Comparison of ENCODE assay signal across 28 cellular contexts in the genomic region with DNA sequence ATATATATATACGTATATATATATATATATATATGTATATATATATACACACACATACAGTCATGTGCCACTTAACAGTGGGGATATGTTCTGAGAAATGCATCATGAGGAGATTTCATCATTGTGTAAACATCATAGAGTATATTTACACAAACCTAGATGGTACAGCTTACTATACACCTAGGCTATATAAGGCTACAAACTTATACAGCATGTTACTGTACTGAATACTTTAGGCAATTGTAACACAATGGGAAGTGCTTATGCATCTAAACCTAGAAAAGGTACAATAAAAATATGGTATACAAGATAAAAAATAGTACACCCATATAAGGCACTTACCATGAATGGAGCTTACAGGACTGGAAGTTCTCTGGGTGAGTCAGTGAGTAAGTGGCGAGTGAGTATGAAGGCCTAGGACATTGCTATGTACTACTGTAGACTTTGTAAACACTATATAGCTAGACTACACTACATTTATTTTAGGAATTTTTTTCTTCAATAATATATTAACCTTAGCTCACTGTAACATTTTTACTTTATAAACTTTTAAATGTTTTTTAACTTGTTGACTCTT. TPM values are rescaled to one million over a fixed set of nuclear protein-coding genes. Genes with fewer than 3 reads are reported as not detected.
"Had no signal": no experiment of that assay in that cellular context is flagged by ENCODE, and none has a peak within 500 bp of the region (broad histone marks: within the 10 kb centered on the region; RNA-seq: fewer than 3 reads in every experiment).

No MANE protein-coding gene starts in this region.

- H3K4me3 Mint-ChIP-seq: activated CD4-positive, alpha-beta memory T cell treated with anti-CD3 and anti-CD28 coated beads, Interleukin-2, amount 10 ng/mL, durations not matched to agents 7 days and 5 days; activated CD4-positive, alpha-beta T cell treated with anti-CD3 and anti-CD28 coated beads, Interleukin-2, amount 10 ng/mL, durations not matched to agents 7 days and 5 days; activated naive CD4-positive, alpha-beta T cell treated with anti-CD3 and anti-CD28 coated beads, Interleukin-2, amount 10 ng/mL, durations not matched to agents 7 days and 5 days; activated naive CD8-positive, alpha-beta T cell treated with anti-CD3 and anti-CD28 coated beads, Interleukin-2, amount 10 ng/mL, durations not matched to agents 7 days and 5 days; activated T-cell treated with anti-CD3 and anti-CD28 coated beads, Interleukin-2, amount 50 U/mL, for 24 hours; central memory CD8-positive, alpha-beta T cell; memory B cell; nephron; stimulated activated naive CD8-positive, alpha-beta T cell treated with anti-CD3 and anti-CD28 coated beads, Interleukin-15, Interleukin-2, amounts not matched to agents 100 ng/mL and 50 ng/mL, for 24 hours; T-helper 1 cell treated with Interleukin-12 subunit alpha and Interleukin-12 subunit beta and Interleukin-4 antibody, amounts not matched to agents 30 μg/mL and 1 μg/mL, for 36 hours had no signal

- DNase-seq: activated CD4-positive, alpha-beta memory T cell treated with anti-CD3 and anti-CD28 coated beads, Interleukin-2, amount 10 ng/mL, durations not matched to agents 7 days and 5 days; activated CD4-positive, alpha-beta T cell treated with anti-CD3 and anti-CD28 coated beads for 1 hour; activated CD4-positive, alpha-beta T cell treated with anti-CD3 and anti-CD28 coated beads, Interleukin-2, amount 10 ng/mL, durations not matched to agents 7 days and 5 days; activated CD8-positive, alpha-beta memory T cell treated with anti-CD3 and anti-CD28 coated beads, Interleukin-2, amount 50 U/mL, for 48 hours; activated gamma-delta T cell; activated naive CD4-positive, alpha-beta T cell treated with anti-CD3 and anti-CD28 coated beads, Interleukin-2, amount 10 ng/mL, durations not matched to agents 7 days and 5 days; activated naive CD8-positive, alpha-beta T cell treated with anti-CD3 and anti-CD28 coated beads, Interleukin-2, amount 10 ng/mL, durations not matched to agents 7 days and 5 days; activated T-cell treated with anti-CD3 and anti-CD28 coated beads, Interleukin-2, amount 50 U/mL, for 24 hours; dermis blood vessel endothelial cell; effector CD8-positive, alpha-beta T cell; gastrocnemius medialis; glutamatergic neuron; islet precursor cell; posterior cingulate gyrus; stimulated activated CD4-positive, alpha-beta T cell treated with anti-CD3 and anti-CD28 coated beads, Interleukin-12 subunit alpha, Interleukin-12 subunit beta, amount 100 ng/mL, for 4 hours; stimulated activated CD4-positive, alpha-beta T cell treated with anti-CD3 and anti-CD28 coated beads, Interleukin-4, amount 100 ng/mL, for 1 hour; T-helper 9 cell; trophoblast cell had no signal

- H3K36me3 ChIP-seq: ascending aorta, gastrocnemius medialis, thoracic aorta had no signal

- H3K4me1 ChIP-seq: ascending aorta, gastrocnemius medialis had no signal

- H3K9me3 ChIP-seq: ascending aorta, gastrocnemius medialis, thoracic aorta had no signal

- H3K27ac Mint-ChIP-seq: activated CD4-positive, alpha-beta memory T cell treated with anti-CD3 and anti-CD28 coated beads, Interleukin-2, amount 10 ng/mL, durations not matched to agents 7 days and 5 days; activated CD4-positive, alpha-beta T cell treated with anti-CD3 and anti-CD28 coated beads, Interleukin-2, amount 10 ng/mL, durations not matched to agents 7 days and 5 days; activated naive CD4-positive, alpha-beta T cell treated with anti-CD3 and anti-CD28 coated beads, Interleukin-2, amount 10 ng/mL, durations not matched to agents 7 days and 5 days; activated naive CD8-positive, alpha-beta T cell treated with anti-CD3 and anti-CD28 coated beads, Interleukin-2, amount 10 ng/mL, durations not matched to agents 7 days and 5 days; activated T-cell treated with anti-CD3 and anti-CD28 coated beads, Interleukin-2, amount 50 U/mL, for 24 hours; memory B cell; nephron; stimulated activated naive CD8-positive, alpha-beta T cell treated with anti-CD3 and anti-CD28 coated beads, Interleukin-15, Interleukin-2, amounts not matched to agents 100 ng/mL and 50 ng/mL, for 24 hours; T-helper 1 cell treated with Interleukin-12 subunit alpha and Interleukin-12 subunit beta and Interleukin-4 antibody, amounts not matched to agents 30 μg/mL and 1 μg/mL, for 36 hours had no signal

- H3K4me1 Mint-ChIP-seq: activated CD4-positive, alpha-beta memory T cell treated with anti-CD3 and anti-CD28 coated beads, Interleukin-2, amount 10 ng/mL, durations not matched to agents 7 days and 5 days; activated CD4-positive, alpha-beta T cell treated with anti-CD3 and anti-CD28 coated beads, Interleukin-2, amount 10 ng/mL, durations not matched to agents 7 days and 5 days; activated naive CD4-positive, alpha-beta T cell treated with anti-CD3 and anti-CD28 coated beads, Interleukin-2, amount 10 ng/mL, durations not matched to agents 7 days and 5 days; activated naive CD8-positive, alpha-beta T cell treated with anti-CD3 and anti-CD28 coated beads, Interleukin-2, amount 10 ng/mL, durations not matched to agents 7 days and 5 days; central memory CD8-positive, alpha-beta T cell; nephron had no signal

- H3K36me3 Mint-ChIP-seq: activated naive CD4-positive, alpha-beta T cell treated with anti-CD3 and anti-CD28 coated beads, Interleukin-2, amount 10 ng/mL, durations not matched to agents 7 days and 5 days; activated naive CD8-positive, alpha-beta T cell treated with anti-CD3 and anti-CD28 coated beads, Interleukin-2, amount 10 ng/mL, durations not matched to agents 7 days and 5 days; memory B cell had no signal

- ATAC-seq: gastrocnemius medialis, sciatic nerve had no signal

- H3K9me3 Mint-ChIP-seq: activated CD4-positive, alpha-beta memory T cell treated with anti-CD3 and anti-CD28 coated beads, Interleukin-2, amount 10 ng/mL, durations not matched to agents 7 days and 5 days; activated CD4-positive, alpha-beta T cell treated with anti-CD3 and anti-CD28 coated beads, Interleukin-2, amount 10 ng/mL, durations not matched to agents 7 days and 5 days; activated naive CD4-positive, alpha-beta T cell treated with anti-CD3 and anti-CD28 coated beads, Interleukin-2, amount 10 ng/mL, durations not matched to agents 7 days and 5 days; activated naive CD8-positive, alpha-beta T cell treated with anti-CD3 and anti-CD28 coated beads, Interleukin-2, amount 10 ng/mL, durations not matched to agents 7 days and 5 days; activated T-cell treated with anti-CD3 and anti-CD28 coated beads, Interleukin-2, amount 50 U/mL, for 24 hours; central memory CD8-positive, alpha-beta T cell; memory B cell; nephron; stimulated activated naive CD8-positive, alpha-beta T cell treated with anti-CD3 and anti-CD28 coated beads, Interleukin-15, Interleukin-2, amounts not matched to agents 100 ng/mL and 50 ng/mL, for 24 hours; T-helper 1 cell treated with Interleukin-12 subunit alpha and Interleukin-12 subunit beta and Interleukin-4 antibody, amounts not matched to agents 30 μg/mL and 1 μg/mL, for 36 hours had no signal

- H3K27me3 ChIP-seq: ascending aorta, gastrocnemius medialis had no signal

- H3K4me3 ChIP-seq: ascending aorta, gastrocnemius medialis, skin epidermis, thoracic aorta had no signal

- H3K27ac ChIP-seq: ascending aorta, gastrocnemius medialis, skin epidermis, thoracic aorta had no signal

- H3K27me3 Mint-ChIP-seq: activated naive CD4-positive, alpha-beta T cell treated with anti-CD3 and anti-CD28 coated beads, Interleukin-2, amount 10 ng/mL, durations not matched to agents 7 days and 5 days; activated naive CD8-positive, alpha-beta T cell treated with anti-CD3 and anti-CD28 coated beads, Interleukin-2, amount 10 ng/mL, durations not matched to agents 7 days and 5 days; central memory CD8-positive, alpha-beta T cell had no signal

RNA-seq across cellular contexts. Expression of gene CCSER1, which starts 13.2 kb away (rescaled TPM):
- total RNA-seq: epithelial cell of proximal tubule had no signal
